ENCODE assay signal across 1 cellular context in genomic region chr1:109658533-109659051, GRCh38.
TF ChIP-seq lines count a peak whose summit lies in the region.

No MANE protein-coding gene starts in this region.

TF ChIP-seq in SK-N-SH treated with all-trans-retinoic acid at 6 μM for 48 hours, 23 proteins besides CTCF, POLR2A, EP300 and RAD21:
- TF ChIP-seq TOX (CRISPR knock-in tag; IDR thresholded peaks at IDR 0.05; ENCODE audit: borderline replicate concordance), result no peak
- no peak for TF ChIP-seq ZFP30 (CRISPR knock-in tag; IDR thresholded peaks at IDR 0.05)
- TF ChIP-seq CSDC2 (CRISPR knock-in tag; IDR thresholded peaks at IDR 0.05), result no peak
- no peak for TF ChIP-seq SNAI2 (CRISPR knock-in tag; IDR thresholded peaks at IDR 0.05)
- no peak for TF ChIP-seq ZC3H10 (CRISPR knock-in tag; IDR thresholded peaks at IDR 0.05)
- TF ChIP-seq ISL1 (CRISPR knock-in tag; IDR thresholded peaks at IDR 0.05), result no peak
- no peak for TF ChIP-seq GLIS3 (CRISPR knock-in tag; IDR thresholded peaks at IDR 0.05)
- no peak for TF ChIP-seq CSRNP3 (CRISPR knock-in tag; IDR thresholded peaks at IDR 0.05)
- no peak for TF ChIP-seq TSHZ2 (CRISPR knock-in tag; IDR thresholded peaks at IDR 0.05)
- TF ChIP-seq BACH2 (CRISPR knock-in tag; IDR thresholded peaks at IDR 0.05; ENCODE audit: borderline replicate concordance), result no peak
- TF ChIP-seq OSR1 (CRISPR knock-in tag; IDR thresholded peaks at IDR 0.05), result no peak
- TF ChIP-seq CREB5 (CRISPR knock-in tag; IDR thresholded peaks at IDR 0.05; ENCODE audit: low read depth), result no peak
- no peak for TF ChIP-seq ARNTL (CRISPR knock-in tag; IDR thresholded peaks at IDR 0.05; ENCODE audit: borderline replicate concordance, low read depth)
- no peak for TF ChIP-seq ZFP3 (CRISPR knock-in tag; IDR thresholded peaks at IDR 0.05)
- no peak for TF ChIP-seq TCF4 (CRISPR knock-in tag; IDR thresholded peaks at IDR 0.05; ENCODE audit: borderline replicate concordance)
- no peak for TF ChIP-seq ZNF565 (CRISPR knock-in tag; conservative IDR thresholded peaks at IDR 0.05; ENCODE audit: low read depth)
